8 cellular contexts compared by ENCODE assay signal in the genomic region with DNA sequence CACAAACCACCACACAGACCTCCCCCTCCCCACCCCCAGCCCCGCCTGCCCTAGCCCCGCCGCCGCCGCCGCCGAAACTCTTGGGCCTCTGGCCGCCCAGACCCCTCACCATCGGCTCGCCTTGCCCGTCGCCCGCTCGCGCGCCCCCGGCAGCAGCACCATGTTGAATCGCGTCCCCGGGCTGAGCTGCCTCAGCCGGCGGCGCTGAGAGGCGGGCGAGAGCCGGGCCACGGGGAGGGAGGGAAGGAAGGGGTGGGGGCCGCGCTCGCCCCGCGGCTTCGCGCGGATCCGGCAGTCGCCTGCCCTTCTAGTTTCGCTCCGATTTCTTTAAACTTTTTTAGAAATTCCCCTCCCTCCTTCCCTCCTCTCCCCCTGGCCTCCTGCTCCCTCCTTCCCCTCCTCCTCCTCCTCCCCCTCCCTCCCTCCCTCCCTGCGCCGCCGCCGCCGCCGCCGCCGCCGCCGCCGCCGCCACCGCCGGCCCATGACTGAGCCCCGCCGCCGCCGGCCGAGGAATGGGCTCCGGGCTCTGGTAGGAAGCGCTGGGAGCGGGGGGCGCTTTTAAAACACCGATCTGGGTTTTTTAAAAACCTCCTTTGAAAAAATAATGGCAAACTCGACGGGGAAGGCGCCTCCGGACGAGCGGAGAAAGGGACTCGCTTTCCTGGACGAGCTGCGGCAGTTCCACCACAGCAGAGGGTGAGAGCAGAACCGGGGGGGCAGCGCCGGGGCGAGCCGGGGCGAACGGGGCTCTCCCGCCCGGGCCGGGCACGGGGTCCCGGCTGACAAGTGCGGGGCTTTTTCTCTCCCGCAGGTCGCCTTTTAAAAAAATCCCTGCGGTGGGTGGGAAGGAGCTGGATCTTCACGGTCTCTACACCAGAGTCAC. TPM values are rescaled to one million over a fixed set of nuclear protein-coding genes. Genes with fewer than 3 reads are reported as not detected.
DNase-seq lines count a peak whose midpoint lies in the region; ATAC-seq and TF ChIP-seq lines count a peak whose summit lies in the region.

A gene with protein sequence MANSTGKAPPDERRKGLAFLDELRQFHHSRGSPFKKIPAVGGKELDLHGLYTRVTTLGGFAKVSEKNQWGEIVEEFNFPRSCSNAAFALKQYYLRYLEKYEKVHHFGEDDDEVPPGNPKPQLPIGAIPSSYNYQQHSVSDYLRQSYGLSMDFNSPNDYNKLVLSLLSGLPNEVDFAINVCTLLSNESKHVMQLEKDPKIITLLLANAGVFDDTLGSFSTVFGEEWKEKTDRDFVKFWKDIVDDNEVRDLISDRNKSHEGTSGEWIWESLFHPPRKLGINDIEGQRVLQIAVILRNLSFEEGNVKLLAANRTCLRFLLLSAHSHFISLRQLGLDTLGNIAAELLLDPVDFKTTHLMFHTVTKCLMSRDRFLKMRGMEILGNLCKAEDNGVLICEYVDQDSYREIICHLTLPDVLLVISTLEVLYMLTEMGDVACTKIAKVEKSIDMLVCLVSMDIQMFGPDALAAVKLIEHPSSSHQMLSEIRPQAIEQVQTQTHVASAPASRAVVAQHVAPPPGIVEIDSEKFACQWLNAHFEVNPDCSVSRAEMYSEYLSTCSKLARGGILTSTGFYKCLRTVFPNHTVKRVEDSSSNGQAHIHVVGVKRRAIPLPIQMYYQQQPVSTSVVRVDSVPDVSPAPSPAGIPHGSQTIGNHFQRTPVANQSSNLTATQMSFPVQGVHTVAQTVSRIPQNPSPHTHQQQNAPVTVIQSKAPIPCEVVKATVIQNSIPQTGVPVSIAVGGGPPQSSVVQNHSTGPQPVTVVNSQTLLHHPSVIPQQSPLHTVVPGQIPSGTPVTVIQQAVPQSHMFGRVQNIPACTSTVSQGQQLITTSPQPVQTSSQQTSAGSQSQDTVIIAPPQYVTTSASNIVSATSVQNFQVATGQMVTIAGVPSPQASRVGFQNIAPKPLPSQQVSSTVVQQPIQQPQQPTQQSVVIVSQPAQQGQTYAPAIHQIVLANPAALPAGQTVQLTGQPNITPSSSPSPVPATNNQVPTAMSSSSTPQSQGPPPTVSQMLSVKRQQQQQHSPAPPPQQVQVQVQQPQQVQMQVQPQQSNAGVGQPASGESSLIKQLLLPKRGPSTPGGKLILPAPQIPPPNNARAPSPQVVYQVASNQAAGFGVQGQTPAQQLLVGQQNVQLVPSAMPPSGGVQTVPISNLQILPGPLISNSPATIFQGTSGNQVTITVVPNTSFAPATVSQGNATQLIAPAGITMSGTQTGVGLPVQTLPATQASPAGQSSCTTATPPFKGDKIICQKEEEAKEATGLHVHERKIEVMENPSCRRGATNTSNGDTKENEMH (N-terminal part only) (plus strand): TSS at position 474 of the 883 bp plus-strand sequence. CDS start 131 bp downstream, at position 605.

- peaks cover 3 to 41% (median 20%) of the 10 kb centered on the region in 4 donors for H3K4me1 ChIP-seq in liver (ENCODE audit: control insufficient read depth in 4 of 4, insufficient read depth in 4 of 4, low read length in 3 of 4)

- H3K27me3 ChIP-seq in liver (ENCODE audit: control insufficient read depth in 4 of 4, insufficient read depth in 4 of 4, low read length in 3 of 4) = no peaks in the 10 kb centered on the region

- no peak for TF ChIP-seq RAD21 in liver (IDR thresholded peaks at IDR 0.05)

- no peak for TF ChIP-seq CTCF in liver (IDR thresholded peaks at IDR 0.05; ENCODE audit: low read depth, low read length, missing input control)

- H3K9me3 ChIP-seq in liver (ENCODE audit: control insufficient read depth in 4 of 4, low read length in 3 of 4) = no peaks in the 10 kb centered on the region

- no peaks in the 10 kb centered on the region for H3K36me3 ChIP-seq in liver (ENCODE audit: control insufficient read depth in 4 of 4, insufficient read depth in 3 of 4, low read depth in 1 of 4, low read length in 3 of 4)

- WGBS in liver = under 1% methylated on average over 89 of the region's 89 CpGs

- peak within 1 kb of the TSS; percentile 92 to 97 (median 95) for H3K4me3 ChIP-seq in liver (ENCODE audit: low read depth in 1 of 3, low read length in 3 of 3)

- peak; percentile 63 to 67 for DNase-seq in NCI-H2081 (lab: John Stamatoyannopoulos, UW)
- no peak for DNase-seq in NCI-H2081 treated with DMSO at 0.1 percent for 48 hours (lab: John Stamatoyannopoulos, UW)
- DNase-seq in NCI-H2227 treated with DMSO at 0.1 percent for 48 hours (lab: John Stamatoyannopoulos, UW) = peak; percentile 28
- peak; percentile 57 for DNase-seq in activated CD4-positive, alpha-beta T cell treated with anti-CD3 and anti-CD28 coated beads, Interleukin-2, amount 50 U/mL, for 1 hour
- DNase-seq in dermis blood vessel endothelial cell = peak; percentile 69
- peak; percentile 51 for DNase-seq in stimulated activated CD4-positive, alpha-beta T cell treated with anti-CD3 and anti-CD28 coated beads, Interleukin-2, amount 100 ng/mL, for 48 hours

- H3K27ac ChIP-seq in liver (ENCODE audit: low read depth in 1 of 2, low read length in 2 of 2) = peak within 1 kb of the TSS; percentile 94 to 98

- ATAC-seq in HG02970 (IDR thresholded peaks at IDR 0.05; ENCODE audit: low FRiP score, unreplicated experiment) = peak; percentile 6

- peak within 1 kb of the TSS; percentile 94 to 95 for H3K9ac ChIP-seq in liver (ENCODE audit: low read depth in 1 of 2, low read length in 2 of 2)

TF ChIP-seq in liver, 16 proteins besides CTCF, POLR2A, EP300 and RAD21:
- TF ChIP-seq HNF4A (conservative IDR thresholded peaks at IDR 0.05) (no peak), HNF4G (IDR thresholded peaks at IDR 0.05) (no peak), JUND (IDR thresholded peaks at IDR 0.05) (no peak), GABPA (IDR thresholded peaks at IDR 0.05 in 1 of 2, conservative IDR thresholded peaks at IDR 0.05 in 1 of 2) (no peak), YY1 (IDR thresholded peaks at IDR 0.05) (no peak), FOXA1 (IDR thresholded peaks at IDR 0.05) (no peak)
- TF ChIP-seq, protein P1, sequence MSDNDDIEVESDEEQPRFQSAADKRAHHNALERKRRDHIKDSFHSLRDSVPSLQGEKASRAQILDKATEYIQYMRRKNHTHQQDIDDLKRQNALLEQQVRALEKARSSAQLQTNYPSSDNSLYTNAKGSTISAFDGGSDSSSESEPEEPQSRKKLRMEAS (IDR thresholded peaks at IDR 0.05) = no peak
- TF ChIP-seq, protein P2, sequence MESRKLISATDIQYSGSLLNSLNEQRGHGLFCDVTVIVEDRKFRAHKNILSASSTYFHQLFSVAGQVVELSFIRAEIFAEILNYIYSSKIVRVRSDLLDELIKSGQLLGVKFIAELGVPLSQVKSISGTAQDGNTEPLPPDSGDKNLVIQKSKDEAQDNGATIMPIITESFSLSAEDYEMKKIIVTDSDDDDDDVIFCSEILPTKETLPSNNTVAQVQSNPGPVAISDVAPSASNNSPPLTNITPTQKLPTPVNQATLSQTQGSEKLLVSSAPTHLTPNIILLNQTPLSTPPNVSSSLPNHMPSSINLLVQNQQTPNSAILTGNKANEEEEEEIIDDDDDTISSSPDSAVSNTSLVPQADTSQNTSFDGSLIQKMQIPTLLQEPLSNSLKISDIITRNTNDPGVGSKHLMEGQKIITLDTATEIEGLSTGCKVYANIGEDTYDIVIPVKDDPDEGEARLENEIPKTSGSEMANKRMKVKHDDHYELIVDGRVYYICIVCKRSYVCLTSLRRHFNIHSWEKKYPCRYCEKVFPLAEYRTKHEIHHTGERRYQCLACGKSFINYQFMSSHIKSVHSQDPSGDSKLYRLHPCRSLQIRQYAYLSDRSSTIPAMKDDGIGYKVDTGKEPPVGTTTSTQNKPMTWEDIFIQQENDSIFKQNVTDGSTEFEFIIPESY (IDR thresholded peaks at IDR 0.05) = no peak

RNA-seq across cellular contexts. Expression of the gene that starts here (rescaled TPM):
- total RNA-seq in dermis blood vessel endothelial cell = 18.4 and 20.7 TPM in 2 replicates
- 10 to 100 TPM; 16.7 to 17.8 TPM for total RNA-seq in liver
- 1 to 10 TPM; 1.8 to 9.8 TPM for polyA plus RNA-seq in liver
